ENCODE assay signal across 31 cellular contexts in the genomic region with DNA sequence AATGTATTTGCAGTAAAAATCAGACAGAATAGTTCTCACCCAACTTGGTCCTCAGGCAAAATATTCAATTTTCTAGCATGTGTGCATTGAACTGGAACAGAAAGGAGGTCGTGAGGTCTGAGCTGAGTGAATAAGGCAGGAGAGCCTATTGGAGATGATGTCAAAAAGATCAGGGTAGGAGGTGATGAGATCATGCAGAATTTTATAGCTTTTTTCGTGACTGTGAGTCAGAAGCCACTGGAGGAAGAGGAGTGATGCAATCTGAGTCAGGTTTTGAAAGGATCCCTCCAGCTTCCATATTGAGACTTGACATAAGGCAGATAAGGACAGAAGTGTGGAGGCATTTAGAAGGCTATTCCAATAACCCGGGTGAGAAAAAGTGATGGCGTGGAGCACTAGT.
DNase-seq lines count a peak whose midpoint lies in the region; FAIRE-seq and TF ChIP-seq lines count a peak whose summit lies in the region.
"Had no signal": no experiment of that assay in that cellular context is flagged by ENCODE, and none has a peak within 500 bp of the region (broad histone marks: within the 10 kb centered on the region; RNA-seq: fewer than 3 reads in every experiment).

No MANE protein-coding gene starts in this region.

- H3K27me3 ChIP-seq in bronchial epithelial cell (ENCODE audit: control insufficient read depth, insufficient read depth, low read length) (no peaks in the 10 kb centered on the region), mesendoderm (ENCODE audit: insufficient read depth, low read length, poor library complexity) (no peaks in the 10 kb centered on the region), ascending aorta (no peaks in the 10 kb centered on the region)
- H3K27me3 ChIP-seq: body of pancreas, Peyer's patch, SJCRH30, uterus had no signal

- no peak overlapping the region for H2AK5ac ChIP-seq in mesendoderm (ENCODE audit: low read length)

- no peaks in the 10 kb centered on the region for H3K79me1 ChIP-seq in mesendoderm (ENCODE audit: low read length)

- no peak overlapping the region for H3K4ac ChIP-seq in mesendoderm (ENCODE audit: low read depth, low read length)

- no peaks in the 10 kb centered on the region for H3K79me2 ChIP-seq in mesendoderm (ENCODE audit: control insufficient read depth, insufficient read depth, low read length)
- H3K79me2 ChIP-seq: parathyroid adenoma had no signal

- H2BK15ac ChIP-seq in mesendoderm (replicated peaks; ENCODE audit: low read depth): no peak overlapping the region

- intact Hi-C loops in ascending aorta (cut with DNase I): no loop called here

- H3K9me3 ChIP-seq in ascending aorta: no peaks in the 10 kb centered on the region
- H3K9me3 ChIP-seq: body of pancreas, left ventricle myocardium inferior, SJCRH30, uterus had no signal

- no peak for FAIRE-seq in bronchial epithelial cell (lab: Jason Lieb, UNC)
- FAIRE-seq: GM18507, GM19239, HTR-8/SVneo, K562 had no signal

- H3K4me1 ChIP-seq in mesendoderm (ENCODE audit: control insufficient read depth, low read depth, low read length) (no peaks in the 10 kb centered on the region), ascending aorta (no peaks in the 10 kb centered on the region)
- H3K4me1 ChIP-seq: body of pancreas, parathyroid adenoma, Peyer's patch, SJCRH30, uterus had no signal

- no peak for TF ChIP-seq CTCF in bronchial epithelial cell (IDR thresholded peaks at IDR 0.05; ENCODE audit: insufficient read depth, low read length, severe bottlenecking)
- no peak for TF ChIP-seq CTCF in ascending aorta (IDR thresholded peaks at IDR 0.05)

- H2BK5ac ChIP-seq in mesendoderm (ENCODE audit: low read length): no peak overlapping the region

- H3K36me3 ChIP-seq in bronchial epithelial cell (ENCODE audit: control insufficient read depth, insufficient read depth, low read length) (no peaks in the 10 kb centered on the region), mesendoderm (ENCODE audit: control insufficient read depth, insufficient read depth, low read length) (no peaks in the 10 kb centered on the region), ascending aorta (no peaks in the 10 kb centered on the region)
- H3K36me3 ChIP-seq: left ventricle myocardium inferior, Peyer's patch, SJCRH30, uterus had no signal

- no peak overlapping the region for H3K56ac ChIP-seq in mesendoderm (ENCODE audit: low read length)

- no peak overlapping the region for H3K4me3 ChIP-seq in bronchial epithelial cell (ENCODE audit: low read depth, low read length)
- no peak overlapping the region for H3K4me3 ChIP-seq in mesendoderm (ENCODE audit: low read length)
- H3K4me3 ChIP-seq in ascending aorta: no peak overlapping the region
- H3K4me3 ChIP-seq: body of pancreas, GM23338, K562, left ventricle myocardium inferior, Peyer's patch, SJCRH30, uterus had no signal

- H3K27ac ChIP-seq in mesendoderm (ENCODE audit: low read depth, low read length) (no peak overlapping the region), ascending aorta (no peak overlapping the region)
- H3K27ac ChIP-seq: body of pancreas, left ventricle myocardium inferior, parathyroid adenoma, Peyer's patch, SJCRH30, uterus had no signal

- DNase-seq in DMS53 (lab: John Stamatoyannopoulos, UW) (peak; percentile 29), DMS53 treated with DMSO at 0.1 percent for 48 hours (lab: John Stamatoyannopoulos, UW; ENCODE audit: unreplicated experiment) (no peak), NCI-H69 (lab: John Stamatoyannopoulos, UW) (peak; percentile 12), bronchial epithelial cell (ENCODE audit: low read depth) (peak; percentile 8), mesendoderm (peak; percentile 50), T-helper 1 cell (no peak), ascending aorta (ENCODE audit: low spot score in 2 of 2) (no peak), ecto neural progenitor cell (ENCODE audit: low spot score) (no peak)
- DNase-seq: 8988T; activated B cell treated with CpG ODN at 0.5 μM for 24 hours; activated CD8-positive, alpha-beta memory T cell treated with anti-CD3 and anti-CD28 coated beads, Interleukin-2, amount 10 ng/mL, durations not matched to agents 7 days and 5 days; activated naive CD4-positive, alpha-beta T cell; body of pancreas; HFFc6; left ventricle myocardium inferior; NCI-H1417; NCI-H2029; NCI-H2227 treated with DMSO at 0.1 percent for 48 hours; NCI-H526; Peyer's patch; stimulated activated CD4-positive, alpha-beta T cell treated with anti-CD3 and anti-CD28 coated beads, Interleukin-1b, Interleukin-23, amount 100 ng/mL, for 48 hours; stimulated activated naive CD8-positive, alpha-beta T cell treated with anti-CD3 and anti-CD28 coated beads, Interleukin-15, Interleukin-2, amounts not matched to agents 100 U/mL and 50 U/mL, for 24 hours; T-cell; uterus had no signal

- H4K8ac ChIP-seq in mesendoderm (ENCODE audit: low read depth, low read length): no peak overlapping the region

- H2BK120ac ChIP-seq in mesendoderm (ENCODE audit: low read depth, low read length): no peak overlapping the region

- H3K9ac ChIP-seq in mesendoderm (ENCODE audit: low read length): no peak overlapping the region
- H3K9ac ChIP-seq: parathyroid adenoma had no signal

- no peak overlapping the region for H3K23ac ChIP-seq in mesendoderm (ENCODE audit: low read length)

- no peak overlapping the region for H3K4me2 ChIP-seq in mesendoderm (ENCODE audit: low read length)
- H3K4me2 ChIP-seq: GM23338 had no signal

- no peak overlapping the region for H3K18ac ChIP-seq in mesendoderm (ENCODE audit: low read length)

- no CpG with 5 or more reads among the region's 4 CpGs for WGBS in mesendoderm (ENCODE audit: extremely low coverage, insufficient coverage, low lambda C conversion rate)

- H4K5ac ChIP-seq in mesendoderm (ENCODE audit: low read length): no peak overlapping the region

Comparison
In these comparisons a context has a peak if more than half of its experiments do, and no peak if none do; other contexts are left out.
1. DNase-seq: peak in DMS53 (single experiment), NCI-H69 (single experiment), bronchial epithelial cell (single experiment) and mesendoderm (single experiment); none in DMS53 treated with DMSO at 0.1 percent for 48 hours (single experiment), T-helper 1 cell (0 of 5), ascending aorta (0 of 2) and ecto neural progenitor cell (single experiment).